In genomic region chr17:76405967-76406647, GRCh38 we compare ENCODE assay signal across 1 cellular context.
TF ChIP-seq lines count a peak whose summit lies in the region.

No MANE protein-coding gene starts in this region.

TF ChIP-seq in K562, 482 proteins besides CTCF, POLR2A, EP300 and RAD21 (continued from another document and continues in another):
- TF ChIP-seq SAP30 (IDR thresholded peaks at IDR 0.05; ENCODE audit: borderline replicate concordance, insufficient read depth, low read depth, low read length, poor library complexity, severe bottlenecking): no peak
- peak; percentile 22; the same call in 1 of the 2 replicates for TF ChIP-seq REST (CRISPR knock-in tag; IDR thresholded peaks at IDR 0.05; ENCODE audit: low read depth)
- TF ChIP-seq RNF2 (IDR thresholded peaks at IDR 0.05): peak; percentile 96
- TF ChIP-seq HMG20B (CRISPR knock-in tag; IDR thresholded peaks at IDR 0.05): no peak
- peak; percentile 48; the same call in 1 of the 2 replicates for TF ChIP-seq MGA (IDR thresholded peaks at IDR 0.05)
- TF ChIP-seq TCF7 (IDR thresholded peaks at IDR 0.05; ENCODE audit: borderline replicate concordance): peak; percentile 39; the same call in 1 of the 2 replicates
- TF ChIP-seq ILK (tag; IDR thresholded peaks at IDR 0.05; ENCODE audit: borderline replicate concordance, low read depth): no peak
- peak; percentile 95 for TF ChIP-seq OTX1 (CRISPR knock-in tag; IDR thresholded peaks at IDR 0.05)
- TF ChIP-seq MCM3 (IDR thresholded peaks at IDR 0.05): no peak
- no peak for TF ChIP-seq BRD9 (IDR thresholded peaks at IDR 0.05; ENCODE audit: low read depth, partially characterized antibody)
- TF ChIP-seq ZFP30 (CRISPR knock-in tag; IDR thresholded peaks at IDR 0.05; ENCODE audit: borderline replicate concordance): no peak
- TF ChIP-seq NR0B1 (IDR thresholded peaks at IDR 0.05; ENCODE audit: partially characterized antibody): no peak
- TF ChIP-seq E2F1 (CRISPR knock-in tag; IDR thresholded peaks at IDR 0.05): 0 out of 2 replicates have a peak, but pooled peaks have one; percentile 64
- no peak for TF ChIP-seq HNRNPH1 (optimal IDR thresholded peaks at IDR 0.05; ENCODE audit: low read depth, low read length)
- 0 out of 2 replicates have a peak, but pooled peaks have one; percentile 37 for TF ChIP-seq KLF1 (tag; IDR thresholded peaks at IDR 0.05)
- peak; percentile 99 to 100 for TF ChIP-seq KDM1A (IDR thresholded peaks at IDR 0.05)
- no peak for TF ChIP-seq SAFB2 (IDR thresholded peaks at IDR 0.05; ENCODE audit: borderline replicate concordance, low read depth, low read length, severe bottlenecking)
- no peak for TF ChIP-seq ELF2 (CRISPR knock-in tag; IDR thresholded peaks at IDR 0.05)
- TF ChIP-seq XRCC5 (IDR thresholded peaks at IDR 0.05; ENCODE audit: low read depth, low read length): no peak
- TF ChIP-seq RBM22 (IDR thresholded peaks at IDR 0.05; ENCODE audit: low read depth, low read length, poor library complexity, severe bottlenecking): no peak
- no peak for TF ChIP-seq KDM2B (CRISPR knock-in tag; IDR thresholded peaks at IDR 0.05)
- TF ChIP-seq CEBPG (CRISPR knock-in tag; IDR thresholded peaks at IDR 0.05): no peak
- TF ChIP-seq CEBPG (tag; conservative IDR thresholded peaks at IDR 0.05 in 1 of 2, IDR thresholded peaks at IDR 0.05 in 1 of 2): no peak
- TF ChIP-seq LEF1 (IDR thresholded peaks at IDR 0.05): peak; percentile 94
- TF ChIP-seq ZNF212 (CRISPR knock-in tag; IDR thresholded peaks at IDR 0.05): no peak
- no peak for TF ChIP-seq IRF2 (CRISPR knock-in tag; IDR thresholded peaks at IDR 0.05)
- no peak for TF ChIP-seq IRF9 (tag; IDR thresholded peaks at IDR 0.05)
- TF ChIP-seq ZNF354B (CRISPR knock-in tag; IDR thresholded peaks at IDR 0.05): peak; percentile 68; the same call in 1 of the 2 replicates
- no peak for TF ChIP-seq YBX1 (IDR thresholded peaks at IDR 0.05)
- peak; percentile 85 for TF ChIP-seq MYC (IDR thresholded peaks at IDR 0.05; ENCODE audit: low read depth, low read length)
- no peak for TF ChIP-seq MYC (CRISPR knock-in tag; IDR thresholded peaks at IDR 0.05; ENCODE audit: borderline replicate concordance, low read depth)
- TF ChIP-seq TARDBP (IDR thresholded peaks at IDR 0.05): peak; percentile 99
- no peak for TF ChIP-seq ZNF3 (CRISPR knock-in tag; IDR thresholded peaks at IDR 0.05)
- no peak for TF ChIP-seq HSF4 (CRISPR knock-in tag; IDR thresholded peaks at IDR 0.05; ENCODE audit: borderline replicate concordance)
- no peak for TF ChIP-seq ZNF778 (CRISPR knock-in tag; IDR thresholded peaks at IDR 0.05)
- no peak for TF ChIP-seq ZNF507 (tag; conservative IDR thresholded peaks at IDR 0.05)
- TF ChIP-seq NFE2L1 (tag; IDR thresholded peaks at IDR 0.05; ENCODE audit: borderline replicate concordance, low read depth): no peak
- TF ChIP-seq ZNF444 (CRISPR knock-in tag; IDR thresholded peaks at IDR 0.05): peak; percentile 63; the same call in 1 of the 2 replicates
- no peak for TF ChIP-seq ZNF277 (CRISPR knock-in tag; IDR thresholded peaks at IDR 0.05; ENCODE audit: borderline replicate concordance)
- TF ChIP-seq TAF1 (IDR thresholded peaks at IDR 0.05; ENCODE audit: control insufficient read depth, extremely low read depth, insufficient read depth, low read length, severe bottlenecking): peak; percentile 69
- TF ChIP-seq ZFX (CRISPR knock-in tag; IDR thresholded peaks at IDR 0.05): peak; percentile 62; the same call in 1 of the 2 replicates
- no peak; the same call in 1 of the 2 replicates for TF ChIP-seq ZNF76 (CRISPR knock-in tag; IDR thresholded peaks at IDR 0.05; ENCODE audit: borderline replicate concordance)
- no peak for TF ChIP-seq SRSF1 (IDR thresholded peaks at IDR 0.05; ENCODE audit: low read depth, low read length)
- no peak for TF ChIP-seq ARHGAP35 (IDR thresholded peaks at IDR 0.05; ENCODE audit: partially characterized antibody)
- no peak for TF ChIP-seq TFAM (CRISPR knock-in tag; conservative IDR thresholded peaks at IDR 0.05)
- TF ChIP-seq ELK1 (CRISPR knock-in tag; IDR thresholded peaks at IDR 0.05): no peak
- TF ChIP-seq XRCC4 (IDR thresholded peaks at IDR 0.05; ENCODE audit: extremely low read depth, insufficient read depth, insufficient read length): no peak
